ENCODE assay signal across 8 cellular contexts in the genomic region with DNA sequence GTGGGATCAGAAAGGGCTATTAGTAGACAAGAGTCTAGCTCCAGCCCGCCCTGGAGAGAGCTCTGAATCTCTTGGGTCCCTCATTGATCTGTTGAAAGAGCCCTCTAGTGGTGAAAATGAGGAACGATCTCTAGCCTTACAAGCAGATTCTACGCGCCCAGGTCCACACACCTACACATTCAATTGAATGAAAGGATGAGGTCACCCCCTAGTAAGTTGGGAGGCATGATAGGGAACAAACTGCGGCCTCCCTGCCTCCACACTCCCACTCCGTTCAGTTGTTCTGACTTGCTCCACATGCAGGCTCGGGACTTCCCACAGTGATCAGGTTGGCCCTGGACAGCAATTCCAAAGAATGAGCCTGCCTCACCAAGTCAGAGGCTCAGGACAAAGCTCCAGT. TPM values are rescaled to one million over a fixed set of nuclear protein-coding genes. Genes with fewer than 3 reads are reported as not detected.
DNase-seq lines count a peak whose midpoint lies in the region; ATAC-seq, FAIRE-seq and TF ChIP-seq lines count a peak whose summit lies in the region.

No MANE protein-coding gene starts in this region.

- peaks cover 9% of the 10 kb centered on the region for H3K27me3 ChIP-seq in mesendoderm (ENCODE audit: insufficient read depth, low read length, poor library complexity)

- peak; percentile 24 to 43; a peak in 2 of 5 replicates for TF ChIP-seq RAD21 in A549 (conservative IDR thresholded peaks at IDR 0.05 in 1 of 2, IDR thresholded peaks at IDR 0.05 in 1 of 2)

- H3K36me3 Mint-ChIP-seq in WTC11, result no peaks in the 10 kb centered on the region

- FAIRE-seq in A549 (lab: Jason Lieb, UNC), result no peak

- no peak for TF ChIP-seq EP300 in A549 (IDR thresholded peaks at IDR 0.05)

- H2BK15ac ChIP-seq in mesendoderm (replicated peaks; ENCODE audit: low read depth), result no peak overlapping the region

- no peak overlapping the region for H2BK5ac ChIP-seq in mesendoderm (ENCODE audit: low read length)

- H3K9me3 ChIP-seq in A549, result no peaks in the 10 kb centered on the region

- H3K9me3 Mint-ChIP-seq in WTC11, result no peaks in the 10 kb centered on the region

- H3K27ac ChIP-seq in A549 (no peak overlapping the region), mesendoderm (ENCODE audit: low read depth, low read length) (no peak overlapping the region), temporal lobe (ENCODE audit: low read depth, low read length) (peak overlapping the region; percentile 13)

- H3K4ac ChIP-seq in mesendoderm (ENCODE audit: low read depth, low read length), result no peak overlapping the region

- H3K36me3 ChIP-seq in mesendoderm (ENCODE audit: control insufficient read depth, insufficient read depth, low read length), result no peaks in the 10 kb centered on the region

- no peak overlapping the region for H2AK5ac ChIP-seq in mesendoderm (ENCODE audit: low read length)

- H3K4me1 Mint-ChIP-seq in WTC11, result peaks cover 28% of the 10 kb centered on the region

- H2BK120ac ChIP-seq in mesendoderm (ENCODE audit: low read depth, low read length), result no peak overlapping the region

- DNase-seq in A549 (ENCODE audit: low read depth in 1 of 2, low spot score in 1 of 2) (peak; percentile 45 to 65), GM12864 (ENCODE audit: low read depth) (peak; percentile 37), NCI-H1436 treated with DMSO at 0.1 percent for 48 hours (lab: John Stamatoyannopoulos, UW) (peak; percentile 35), WTC11 (ENCODE audit: low spot score) (peak; percentile 58), dermis microvascular lymphatic vessel endothelial cell (ENCODE audit: low read depth in 2 of 2) (peak; percentile 44 to 52), mesendoderm (peak; percentile 88), lower leg skin (ENCODE audit: low spot score in 2 of 2) (no peak)

- POLR2A ChIA-PET in A549 (lab: Yijun Ruan, JAX) (no interaction called here), WTC11 (lab: Charles Lee) (interaction anchor here (1.0 kb wide), 1 partner anchor 44 kb away, joined by 3 read pairs; no protein-coding TSS in a partner anchor)

- no peak overlapping the region for H3K9ac ChIP-seq in mesendoderm (ENCODE audit: low read length)

- H4K5ac ChIP-seq in mesendoderm (ENCODE audit: low read length), result no peak overlapping the region

- no peak overlapping the region for H3K56ac ChIP-seq in mesendoderm (ENCODE audit: low read length)

- no peak overlapping the region for H3K27ac Mint-ChIP-seq in WTC11

- H3K4me3 Mint-ChIP-seq in WTC11, result no peak overlapping the region

- H3K18ac ChIP-seq in mesendoderm (ENCODE audit: low read length), result no peak overlapping the region

- no peak overlapping the region for H4K8ac ChIP-seq in mesendoderm (ENCODE audit: low read depth, low read length)

- peak; percentile 61 for TF ChIP-seq CTCF in A549 (IDR thresholded peaks at IDR 0.05)
- peak; percentile 82 for TF ChIP-seq CTCF in GM12864 (IDR thresholded peaks at IDR 0.05; ENCODE audit: low read depth, low read length, missing control alignments)
- TF ChIP-seq CTCF in WTC11 (IDR thresholded peaks at IDR 0.05), result peak; percentile 79
- TF ChIP-seq CTCF in lower leg skin (IDR thresholded peaks at IDR 0.05), result no peak

- peaks cover 40% of the 10 kb centered on the region for H3K27me3 Mint-ChIP-seq in WTC11 (ENCODE audit: low read depth)

- H3K4me3 ChIP-seq in A549 (no peak overlapping the region), GM12864 (ENCODE audit: low read depth, low read length) (no peak overlapping the region), mesendoderm (ENCODE audit: low read length) (no peak overlapping the region), lower leg skin (ENCODE audit: low read depth, poor library complexity, severe bottlenecking) (no peak overlapping the region)

- no peak for TF ChIP-seq POLR2A in A549 (IDR thresholded peaks at IDR 0.05; ENCODE audit: low read length)
- TF ChIP-seq POLR2A in lower leg skin (IDR thresholded peaks at IDR 0.05), result no peak

- ATAC-seq in A549, result peak; percentile 80 to 92; a peak in 5 of 6 replicates
- peak; percentile 76 for ATAC-seq in WTC11

- no peaks in the 10 kb centered on the region for H3K79me1 ChIP-seq in mesendoderm (ENCODE audit: low read length)

- CTCF ChIA-PET in A549 (lab: Yijun Ruan, JAX), result interaction anchor here (0.6 to 8.9 kb wide), 38 partner anchors 8 to 465 kb away, joined by 3 to 67 read pairs (median 3); no protein-coding TSS in a partner anchor
- CTCF ChIA-PET in WTC11 (lab: Charles Lee), result interaction anchor here (0.5 to 8.4 kb wide), 69 partner anchors 9 to 725 kb away, joined by 3 to 224 read pairs (median 4); partner anchors contain the start of gene PLK1

- WGBS in A549 (ENCODE audit: missing lambda C conversion rate), result 10% methylated on average over 7 of the region's 7 CpGs
- no CpG with 5 or more reads among the region's 7 CpGs for WGBS in mesendoderm (ENCODE audit: extremely low coverage, insufficient coverage, low lambda C conversion rate)
- WGBS in lower leg skin, 2 donors, result 10 to 19% methylated on average over 7 of the region's 7 CpGs

- no peak overlapping the region for H3K23ac ChIP-seq in mesendoderm (ENCODE audit: low read length)

- H3K4me1 ChIP-seq in A549 (no peaks in the 10 kb centered on the region), mesendoderm (ENCODE audit: control insufficient read depth, low read depth, low read length) (peaks cover 2% of the 10 kb centered on the region)

- H3K79me2 ChIP-seq in mesendoderm (ENCODE audit: control insufficient read depth, insufficient read depth, low read length), result no peaks in the 10 kb centered on the region

- intact Hi-C loops in lower leg skin (cut with DNase I; ENCODE audit: low total_unique reads), result loop anchor here (10.0 kb wide), 1 partner anchor 208 kb away; no protein-coding TSS in a partner anchor

- H3K4me2 ChIP-seq in A549, result no peak overlapping the region
- no peak overlapping the region for H3K4me2 ChIP-seq in mesendoderm (ENCODE audit: low read length)

TF ChIP-seq in A549, 52 proteins besides CTCF, POLR2A, EP300 and RAD21:
- TF ChIP-seq SMC3 (IDR thresholded peaks at IDR 0.05), result peak; percentile 56
- TF ChIP-seq RFX5 (IDR thresholded peaks at IDR 0.05), result no peak
- TF ChIP-seq, protein P1, sequence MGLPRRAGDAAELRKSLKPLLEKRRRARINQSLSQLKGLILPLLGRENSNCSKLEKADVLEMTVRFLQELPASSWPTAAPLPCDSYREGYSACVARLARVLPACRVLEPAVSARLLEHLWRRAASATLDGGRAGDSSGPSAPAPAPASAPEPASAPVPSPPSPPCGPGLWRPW (IDR thresholded peaks at IDR 0.05), result no peak

TF ChIP-seq in WTC11, 78 proteins besides CTCF, POLR2A, EP300 and RAD21:
- TF ChIP-seq, protein P2, sequence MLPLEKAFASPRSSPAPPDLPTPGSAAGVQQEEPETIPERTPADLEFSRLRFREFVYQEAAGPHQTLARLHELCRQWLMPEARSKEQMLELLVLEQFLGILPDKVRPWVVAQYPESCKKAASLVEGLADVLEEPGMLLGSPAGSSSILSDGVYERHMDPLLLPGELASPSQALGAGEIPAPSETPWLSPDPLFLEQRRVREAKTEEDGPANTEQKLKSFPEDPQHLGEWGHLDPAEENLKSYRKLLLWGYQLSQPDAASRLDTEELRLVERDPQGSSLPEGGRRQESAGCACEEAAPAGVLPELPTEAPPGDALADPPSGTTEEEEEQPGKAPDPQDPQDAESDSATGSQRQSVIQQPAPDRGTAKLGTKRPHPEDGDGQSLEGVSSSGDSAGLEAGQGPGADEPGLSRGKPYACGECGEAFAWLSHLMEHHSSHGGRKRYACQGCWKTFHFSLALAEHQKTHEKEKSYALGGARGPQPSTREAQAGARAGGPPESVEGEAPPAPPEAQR (CRISPR knock-in tag; IDR thresholded peaks at IDR 0.05), result no peak

RNA-seq across cellular contexts. Expression of gene CACNG3, which starts 2.9 kb away (rescaled TPM):
- not detected in 2 replicates for polyA plus RNA-seq in A549 (2011; rRNA removed)
- polyA plus RNA-seq in A549 (2012; cell fraction: cytosol; rRNA removed), result not detected in 2 replicates
- polyA plus RNA-seq in A549 (2012; cell fraction: nucleus; rRNA removed), result not detected in 2 replicates
- polyA plus RNA-seq in A549 (2017; fragmentation: RNase III; extraction: RNeasy Plus Mini Kit Qiagen cat#74134 plus additional on column Dnase treatment), result not detected in 3 replicates
- not detected in 2 replicates for polyA minus RNA-seq in A549 (2011; rRNA and poly(A)+ RNA removed)
- total RNA-seq in WTC11 (2021), result not detected in 3 replicates
- not detected in 2 replicates for total RNA-seq in dermis microvascular lymphatic vessel endothelial cell
- not detected for polyA plus RNA-seq in mesendoderm (2013, experiment 1 of 2)
- not detected for polyA plus RNA-seq in mesendoderm (2013, experiment 2 of 2)
- total RNA-seq in temporal lobe, result 5.2 TPM
- total RNA-seq in lower leg skin, result not detected

Comparison
In these comparisons a context has a peak if more than half of its experiments do, and no peak if none do; other contexts are left out.
1. DNase-seq: peak in A549 (2 of 2), GM12864 (single experiment), NCI-H1436 treated with DMSO at 0.1 percent for 48 hours (single experiment), WTC11 (single experiment), dermis microvascular lymphatic vessel endothelial cell (2 of 2) and mesendoderm (single experiment); none in lower leg skin (0 of 2).
2. CTCF ChIP-seq: peak in A549 (single experiment), GM12864 (single experiment) and WTC11 (single experiment); none in lower leg skin (0 of 3).
3. Of the 8 proteins assayed by ChIP-seq in both WTC11 and A549: peak only in WTC11: none; only in A549: none; in both: CTCF; in neither: 7.